Comparison of ENCODE assay signal across 10 cellular contexts in genomic region chr15:92869977-92870644, GRCh38. TPM values are rescaled to one million over a fixed set of nuclear protein-coding genes. Genes with fewer than 3 reads are reported as not detected.
DNase-seq lines count a peak whose midpoint lies in the region; ATAC-seq and TF ChIP-seq lines count a peak whose summit lies in the region.
"Had no signal": no experiment of that assay in that cellular context is flagged by ENCODE, and none has a peak within 500 bp of the region (broad histone marks: within the 10 kb centered on the region; RNA-seq: fewer than 3 reads in every experiment).

No MANE protein-coding gene starts in this region.

- no peak overlapping the region for H3K23ac ChIP-seq in mesenchymal stem cell (ENCODE audit: low read length in 2 of 2)

- H3K4me2 ChIP-seq in mesenchymal stem cell (ENCODE audit: low read length, poor library complexity, severe bottlenecking) = no peak overlapping the region

- peak overlapping the region; percentile 3 for H3K27ac Mint-ChIP-seq in activated naive CD4-positive, alpha-beta T cell treated with anti-CD3 and anti-CD28 coated beads, Interleukin-2, amount 50 U/mL, for 24 hours
- no peak overlapping the region for H3K27ac Mint-ChIP-seq in activated naive CD4-positive, alpha-beta T cell treated with anti-CD3 and anti-CD28 coated beads, Interleukin-2, amount 50 U/mL, for 72 hours

- H3K27me3 Mint-ChIP-seq in activated naive CD4-positive, alpha-beta T cell treated with anti-CD3 and anti-CD28 coated beads, Interleukin-2, amount 50 U/mL, for 24 hours = no peaks in the 10 kb centered on the region

- H2BK120ac ChIP-seq in mesenchymal stem cell (ENCODE audit: low read depth, low read length) = no peak overlapping the region

- H3K36me3 Mint-ChIP-seq in activated naive CD4-positive, alpha-beta T cell treated with anti-CD3 and anti-CD28 coated beads, Interleukin-2, amount 50 U/mL, for 24 hours = no peaks in the 10 kb centered on the region
- H3K36me3 Mint-ChIP-seq in activated naive CD4-positive, alpha-beta T cell treated with anti-CD3 and anti-CD28 coated beads, Interleukin-2, amount 50 U/mL, for 72 hours = no peaks in the 10 kb centered on the region

- peaks cover 9% of the 10 kb centered on the region for H3K4me1 Mint-ChIP-seq in activated naive CD4-positive, alpha-beta T cell treated with anti-CD3 and anti-CD28 coated beads, Interleukin-2, amount 50 U/mL, for 24 hours

- H4K91ac ChIP-seq in mesenchymal stem cell (ENCODE audit: low read length) = peak overlapping the region; percentile 74

- H2BK12ac ChIP-seq in mesenchymal stem cell (ENCODE audit: low read length in 2 of 2) = no peak overlapping the region

- H3K4me3 Mint-ChIP-seq in activated naive CD4-positive, alpha-beta T cell treated with anti-CD3 and anti-CD28 coated beads, Interleukin-2, amount 50 U/mL, for 24 hours = no peak overlapping the region

- H3K18ac ChIP-seq in mesenchymal stem cell (ENCODE audit: low read depth in 1 of 2, low read length in 2 of 2) = peak overlapping the region in 1 of 2 experiments; percentile 61

- H3K9me3 Mint-ChIP-seq in activated naive CD4-positive, alpha-beta T cell treated with anti-CD3 and anti-CD28 coated beads, Interleukin-2, amount 50 U/mL, for 24 hours = no peaks in the 10 kb centered on the region
- no peaks in the 10 kb centered on the region for H3K9me3 Mint-ChIP-seq in activated naive CD4-positive, alpha-beta T cell treated with anti-CD3 and anti-CD28 coated beads, Interleukin-2, amount 50 U/mL, for 72 hours

- no peaks in the 10 kb centered on the region for H3K9me3 ChIP-seq in mesenchymal stem cell (ENCODE audit: control insufficient read depth, low read length)

- no peak overlapping the region for H2BK15ac ChIP-seq in mesenchymal stem cell (ENCODE audit: low read depth, poor library complexity, severe bottlenecking)

- peaks cover 7% of the 10 kb centered on the region for H3K4me1 ChIP-seq in mesenchymal stem cell (ENCODE audit: control insufficient read depth, insufficient read depth, low read depth, low read length)

- H3K14ac ChIP-seq in mesenchymal stem cell (ENCODE audit: low read length in 2 of 2) = peak overlapping the region in 1 of 2 experiments; percentile 29

- no peak overlapping the region for H3K9ac ChIP-seq in mesenchymal stem cell (ENCODE audit: low read length)

- no peak overlapping the region for H4K8ac ChIP-seq in mesenchymal stem cell (ENCODE audit: low read length)

- no peak for DNase-seq in activated naive CD4-positive, alpha-beta T cell treated with anti-CD3 and anti-CD28 coated beads, Interleukin-2, amount 50 U/mL, for 72 hours (ENCODE audit: low spot score in 2 of 2)
- DNase-seq in coronary artery (ENCODE audit: low spot score) (peak; percentile 36), mesenchymal stem cell (no peak), AG20443 (ENCODE audit: low spot score) (no peak)
- no peak for DNase-seq in activated naive CD4-positive, alpha-beta T cell (lab: John Stamatoyannopoulos, UW)
- DNase-seq: amygdala, SHP77 had no signal

- peak overlapping the region; percentile 73 for H2AK5ac ChIP-seq in mesenchymal stem cell (ENCODE audit: low read length, severe bottlenecking)

- ATAC-seq in activated naive CD4-positive, alpha-beta T cell treated with anti-CD3 and anti-CD28 coated beads, Interleukin-2, amount 50 U/mL, for 72 hours = no peak
- ATAC-seq in HG02981 (IDR thresholded peaks at IDR 0.05; ENCODE audit: unreplicated experiment) (no peak), HG02678 (IDR thresholded peaks at IDR 0.05; ENCODE audit: unreplicated experiment) (no peak)

- H3K4me3 ChIP-seq in coronary artery (no peak overlapping the region), mesenchymal stem cell (ENCODE audit: insufficient read depth in 1 of 2, low read depth in 1 of 2, low read length in 2 of 2) (no peak overlapping the region)

- H2AFZ ChIP-seq in mesenchymal stem cell (ENCODE audit: low read depth, low read length) = no peak overlapping the region

- H3K4ac ChIP-seq in mesenchymal stem cell (ENCODE audit: low read depth in 1 of 2, low read length in 2 of 2) = peak overlapping the region in 1 of 2 experiments; percentile 78

- 71% methylated on average over 9 of the region's 9 CpGs for WGBS in mesenchymal stem cell

- no peaks in the 10 kb centered on the region for H3K27me3 ChIP-seq in mesenchymal stem cell (ENCODE audit: control insufficient read depth in 1 of 2, insufficient read depth in 1 of 2, low read length in 2 of 2)

- H2BK5ac ChIP-seq in mesenchymal stem cell (ENCODE audit: low read depth, low read length, poor library complexity, severe bottlenecking) = no peak overlapping the region

- no peak for TF ChIP-seq CTCF in coronary artery (IDR thresholded peaks at IDR 0.05)

- H3K27ac ChIP-seq in coronary artery (peak overlapping the region in 1 of 2 donors; percentile 85), mesenchymal stem cell (ENCODE audit: low read length, poor library complexity, severe bottlenecking) (no peak overlapping the region)

- H3K79me1 ChIP-seq in mesenchymal stem cell (replicated peaks; ENCODE audit: low read length, poor library complexity, severe bottlenecking) = no peaks in the 10 kb centered on the region

- H3K36me3 ChIP-seq in mesenchymal stem cell (ENCODE audit: control insufficient read depth in 1 of 2, insufficient read depth in 2 of 2, low read depth in 1 of 2, low read length in 2 of 2) = no peaks in the 10 kb centered on the region

RNA-seq across cellular contexts. Expression of gene CHD2, which starts 30.0 kb away (rescaled TPM):
- total RNA-seq in activated naive CD4-positive, alpha-beta T cell treated with anti-CD3 and anti-CD28 coated beads, Interleukin-2, amount 50 U/mL, for 72 hours = 100 to 1,000 TPM; 187 to 214 TPM
- polyA plus RNA-seq in mesenchymal stem cell (2013, experiment 1 of 2) = 52.6 TPM
- polyA plus RNA-seq in mesenchymal stem cell (2013, experiment 2 of 2) = 52.4 TPM
